In the genomic region with DNA sequence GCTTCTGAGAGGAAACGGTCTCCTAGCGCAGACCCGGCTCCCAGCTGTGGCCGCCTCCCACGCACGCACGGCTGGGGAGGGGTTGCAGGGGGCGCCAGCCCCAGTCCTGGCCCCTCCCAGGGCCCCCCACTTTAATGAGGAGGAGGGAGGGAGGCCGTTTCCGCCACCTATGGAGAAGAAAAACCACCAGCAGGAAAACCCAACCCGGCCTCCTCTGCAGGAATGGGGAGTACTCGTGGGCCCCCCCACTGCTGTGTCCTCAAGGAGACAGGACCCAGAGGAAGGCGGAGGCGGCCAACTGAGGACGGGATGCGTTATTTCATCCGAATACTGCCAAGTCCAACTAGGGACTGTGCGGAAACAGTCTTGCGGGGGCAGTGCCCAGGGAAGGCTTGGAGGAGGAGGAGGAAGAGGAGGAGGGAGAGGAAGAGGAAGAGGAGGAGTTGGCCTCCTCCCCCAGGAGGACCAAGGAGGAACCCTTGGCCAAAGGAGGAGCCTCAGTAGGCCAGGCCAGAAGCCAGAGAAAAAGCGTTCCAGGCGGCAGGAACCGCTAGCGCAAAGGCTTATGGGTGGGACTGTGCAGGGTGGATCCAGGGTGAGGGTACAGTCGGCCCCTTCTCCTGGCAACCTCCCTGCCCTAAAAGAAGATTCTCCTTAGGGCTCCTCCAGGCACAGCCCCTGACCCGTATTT, we compare ENCODE assay signal across 8 cellular contexts. TPM values are rescaled to one million over a fixed set of nuclear protein-coding genes. Genes with fewer than 3 reads are reported as not detected.
DNase-seq lines count a peak whose midpoint lies in the region; ATAC-seq and TF ChIP-seq lines count a peak whose summit lies in the region.

No MANE protein-coding gene starts in this region.

- H3K4me1 ChIP-seq in adipocyte (ENCODE audit: control insufficient read depth, insufficient read depth, low read length) (peaks cover 42% of the 10 kb centered on the region), stomach (peaks cover 55 to 62% (median 59%) of the 10 kb centered on the region in 4 donors)

- H3K9ac ChIP-seq in adipocyte (ENCODE audit: low read length), result peak overlapping the region; percentile 86

- peak overlapping the region; percentile 68 to 95 (median 90) for H3K27ac ChIP-seq in stomach

- TF ChIP-seq EP300 in stomach (IDR thresholded peaks at IDR 0.05), result no peak

- WGBS in stomach, 5 donors, result 31 to 56% (median 45%) methylated on average over 25 of the region's 25 CpGs

- H3K9me3 ChIP-seq in adipocyte (ENCODE audit: control insufficient read depth, low read length) (no peaks in the 10 kb centered on the region), stomach (no peaks in the 10 kb centered on the region)

- H3K27me3 ChIP-seq in adipocyte (replicated peaks; ENCODE audit: control insufficient read depth, insufficient read depth, low read length) (no peaks in the 10 kb centered on the region), stomach (peaks cover 0 to 38% (median 22%) of the 10 kb centered on the region in 3 donors)

- intact Hi-C loops in stomach (cut with DNase I; ENCODE audit: low total_unique reads), result no loop called here

- DNase-seq in AG20443 (ENCODE audit: low spot score), result peak; percentile 67
- DNase-seq in KG1 (lab: John Stamatoyannopoulos, UW), result peak; percentile 67
- DNase-seq in adipocyte (ENCODE audit: low read depth), result peak; percentile 53
- DNase-seq in iris pigment epithelial cell (ENCODE audit: low read depth), result peak; percentile 70
- no peak for DNase-seq in stomach
- no peak for DNase-seq in HT-29 (ENCODE audit: low spot score)
- no peak for DNase-seq in T-helper 9 cell

- H3K36me3 ChIP-seq in adipocyte (ENCODE audit: control insufficient read depth, insufficient read depth, low read length, severe bottlenecking), result no peaks in the 10 kb centered on the region
- no peaks in the 10 kb centered on the region for H3K36me3 ChIP-seq in stomach

- no peak for TF ChIP-seq CTCF in stomach (IDR thresholded peaks at IDR 0.05)

- no peak for ATAC-seq in GM21619 (IDR thresholded peaks at IDR 0.05; ENCODE audit: unreplicated experiment)

- no peak for TF ChIP-seq POLR2A in stomach (IDR thresholded peaks at IDR 0.05)

- H3K4me3 ChIP-seq in adipocyte (ENCODE audit: low read length) (peak overlapping the region; percentile 70), stomach (peak overlapping the region in 3 of 4 donors; percentile 22 to 31 (median 23))

RNA-seq across cellular contexts. Expression of gene SSBP4, which starts 3.9 kb away (rescaled TPM):
- 100 to 1,000 TPM in 1 of 5 donors, 10 to 100 TPM in 4; 22.8 to 253 (median 39.7) TPM for total RNA-seq in stomach
- polyA plus RNA-seq in stomach, result 10 to 100 TPM; 49.9 to 77.6 (median 54.4) TPM
- 78.0 and 87.1 TPM in 2 replicates for total RNA-seq in HT-29 (2014; rRNA removed; shearing (Covaris generic))

RNA-seq across cellular contexts. Expression of gene LRRC25, which starts 17.9 kb away (rescaled TPM):
- total RNA-seq in stomach, result 10 to 100 TPM in 1 of 5 donors, 1 to 10 TPM in 2, not detected in 2; 2.9 to 11.2 (median 7.2) TPM
- 1 to 10 TPM in 2 of 3 donors, under 1 TPM in 1; 0.98 to 2.4 (median 1.7) TPM for polyA plus RNA-seq in stomach
- total RNA-seq in HT-29 (2014; rRNA removed; shearing (Covaris generic)), result not detected in 2 replicates

RNA-seq across cellular contexts. Expression of gene ISYNA1, which starts 22.6 kb away (rescaled TPM):
- total RNA-seq in stomach, result 10 to 100 TPM in 4 of 5 donors, 1 to 10 TPM in 1; 7.8 to 47.3 (median 15.8) TPM
- 10 to 100 TPM in 2 of 3 donors, 1 to 10 TPM in 1; 9.5 to 39.7 (median 15.0) TPM for polyA plus RNA-seq in stomach
- 5.3 and 14.9 TPM in 2 replicates for total RNA-seq in HT-29 (2014; rRNA removed; shearing (Covaris generic))

RNA-seq across cellular contexts. Expression of gene GDF15, which starts 29.4 kb away (rescaled TPM):
- total RNA-seq in stomach, result 100 to 1,000 TPM in 1 of 5 donors, 10 to 100 TPM in 4; 17.3 to 102 (median 46.9) TPM
- polyA plus RNA-seq in stomach, result 100 to 1,000 TPM in 1 of 3 donors, 10 to 100 TPM in 2; 14.2 to 134 (median 44.5) TPM
- total RNA-seq in HT-29 (2014; rRNA removed; shearing (Covaris generic)), result 529 and 584 TPM in 2 replicates

Comparison
In these comparisons a context has a peak if more than half of its experiments do, and no peak if none do; other contexts are left out.
1. DNase-seq: peak in AG20443 (single experiment), KG1 (single experiment), adipocyte (single experiment) and iris pigment epithelial cell (single experiment); none in stomach (single experiment), HT-29 (single experiment) and T-helper 9 cell (single experiment).